Comparison of ENCODE assay signal across 31 cellular contexts in the genomic region with DNA sequence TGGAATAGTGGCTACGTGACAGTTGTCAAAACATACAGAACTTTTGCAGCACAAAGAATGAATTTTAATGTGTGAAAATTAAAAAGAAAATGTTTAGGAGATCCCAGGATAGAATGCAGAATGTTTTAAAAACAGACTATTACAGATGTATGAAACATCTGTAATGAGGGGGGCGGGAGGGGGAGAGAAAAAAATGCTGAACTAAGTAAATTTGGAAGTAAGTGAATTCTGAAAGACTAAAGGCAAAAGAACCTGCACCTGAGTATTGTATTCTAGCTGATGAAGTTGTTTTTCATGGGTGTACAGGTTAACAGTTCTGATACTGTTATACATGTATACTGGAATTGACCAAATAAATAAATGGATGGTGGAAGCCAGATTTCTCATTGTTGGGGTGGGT.
"Had no signal": no experiment of that assay in that cellular context is flagged by ENCODE, and none has a peak within 500 bp of the region (broad histone marks: within the 10 kb centered on the region; RNA-seq: fewer than 3 reads in every experiment).

No MANE protein-coding gene starts in this region.

- H2AFZ ChIP-seq: neural progenitor cell, parathyroid adenoma had no signal

- H3K36me3 Mint-ChIP-seq: natural killer cell had no signal

- H3K36me3 ChIP-seq: neural progenitor cell, ovary, spleen, suprapubic skin, tibial artery, transverse colon, upper lobe of right lung, uterus had no signal

- H3K4me2 ChIP-seq: neural progenitor cell, smooth muscle cell had no signal

- H3K4me3 Mint-ChIP-seq: naive thymus-derived CD4-positive, alpha-beta T cell; natural killer cell; nephron; neural progenitor cell; stimulated activated memory B cell treated with anti-CD40 and anti-IgM and Interleukin-4, amounts not matched to agents 10 μg/mL and 1 μg/mL and 100 μg/mL, for 72 hours; stimulated activated naive CD8-positive, alpha-beta T cell treated with anti-CD3 and anti-CD28 coated beads, Interleukin-15, amount 100 ng/mL, for 72 hours; type B pancreatic cell had no signal

- H3K9me3 ChIP-seq: ovary, psoas muscle, spleen, suprapubic skin, testis, tibial artery, transverse colon, upper lobe of right lung, uterus had no signal

- H3K4me3 ChIP-seq: neural progenitor cell, ovary, psoas muscle, skin epidermis, smooth muscle cell, spleen, suprapubic skin, testis, tibial artery, transverse colon, upper lobe of right lung, uterus had no signal

- H3K27ac Mint-ChIP-seq: naive thymus-derived CD4-positive, alpha-beta T cell; natural killer cell; nephron; neural progenitor cell; stimulated activated memory B cell treated with anti-CD40 and anti-IgM and Interleukin-4, amounts not matched to agents 10 μg/mL and 1 μg/mL and 100 μg/mL, for 72 hours; stimulated activated naive CD8-positive, alpha-beta T cell treated with anti-CD3 and anti-CD28 coated beads, Interleukin-15, amount 100 ng/mL, for 72 hours; type B pancreatic cell had no signal

- ATAC-seq: naive thymus-derived CD4-positive, alpha-beta T cell; natural killer cell; psoas muscle; right cardiac atrium; sciatic nerve; stimulated activated memory B cell treated with anti-CD40 and anti-IgM and Interleukin-4, amounts not matched to agents 10 μg/mL and 1 μg/mL and 100 μg/mL, for 72 hours; stimulated activated naive CD8-positive, alpha-beta T cell treated with anti-CD3 and anti-CD28 coated beads, Interleukin-15, amount 100 ng/mL, for 72 hours; stimulated activated naive CD8-positive, alpha-beta T cell treated with anti-CD3 and anti-CD28 coated beads, Interleukin-15, Interleukin-2, amounts not matched to agents 100 U/mL and 50 U/mL, for 24 hours; upper lobe of right lung had no signal

- H3K4me1 ChIP-seq: suprapubic skin, upper lobe of right lung, uterus had no signal

- H3K9ac ChIP-seq: neural progenitor cell, parathyroid adenoma had no signal

- H3K9me3 Mint-ChIP-seq: natural killer cell, neural progenitor cell had no signal

- H3K27me3 Mint-ChIP-seq: naive thymus-derived CD4-positive, alpha-beta T cell; stimulated activated memory B cell treated with anti-CD40 and anti-IgM and Interleukin-4, amounts not matched to agents 10 μg/mL and 1 μg/mL and 100 μg/mL, for 72 hours; stimulated activated naive CD8-positive, alpha-beta T cell treated with anti-CD3 and anti-CD28 coated beads, Interleukin-15, amount 100 ng/mL, for 72 hours; type B pancreatic cell had no signal

- DNase-seq: naive thymus-derived CD4-positive, alpha-beta T cell; natural killer cell; occipital lobe; ovary; posterior cingulate gyrus; psoas muscle; right cardiac atrium; spleen; stimulated activated CD4-positive, alpha-beta T cell treated with anti-CD3 and anti-CD28 coated beads, Interleukin-12 subunit alpha, Interleukin-12 subunit beta, amount 100 ng/mL, for 4 hours; stimulated activated CD4-positive, alpha-beta T cell treated with anti-CD3 and anti-CD28 coated beads, Interleukin-1b, Interleukin-23, amount 100 ng/mL, for 48 hours; stimulated activated CD4-positive, alpha-beta T cell treated with anti-CD3 and anti-CD28 coated beads, Interleukin-4, amount 100 ng/mL, for 1 hour; stimulated activated CD4-positive, alpha-beta T cell treated with anti-CD3 and anti-CD28 coated beads, Interleukin-4, amount 100 ng/mL, for 4 hours; stimulated activated CD8-positive, alpha-beta memory T cell treated with anti-CD3 and anti-CD28 coated beads, Interleukin-4, amount 100 ng/mL, for 48 hours; stimulated activated naive CD4-positive, alpha-beta T cell; stimulated activated naive CD8-positive, alpha-beta T cell treated with anti-CD3 and anti-CD28 coated beads, Interleukin-15, amount 100 ng/mL, for 72 hours; stimulated activated naive CD8-positive, alpha-beta T cell treated with anti-CD3 and anti-CD28 coated beads, Interleukin-15, Interleukin-2, amounts not matched to agents 100 U/mL and 50 U/mL, for 24 hours; substantia nigra; testis; tibial artery; transverse colon; upper lobe of right lung; uterus had no signal

- H3K27ac ChIP-seq: neural progenitor cell, ovary, parathyroid adenoma, psoas muscle, skin epidermis, spleen, suprapubic skin, testis, tibial artery, transverse colon, upper lobe of right lung, uterus had no signal

- H3K27me3 ChIP-seq: neural progenitor cell, ovary, spleen, suprapubic skin, testis, tibial artery, transverse colon, upper lobe of right lung, uterus had no signal
